14 cellular contexts compared by ENCODE assay signal in genomic region chr1:246795906-246796694, GRCh38.
"Had no signal": no experiment of that assay in that cellular context is flagged by ENCODE, and none has a peak within 500 bp of the region (broad histone marks: within the 10 kb centered on the region; RNA-seq: fewer than 3 reads in every experiment).

No MANE protein-coding gene starts in this region.

- H3K27me3 ChIP-seq: cardiac muscle cell, colonic mucosa, suprapubic skin had no signal

- H3K36me3 Mint-ChIP-seq: type B pancreatic cell had no signal

- ATAC-seq: activated CD4-positive, alpha-beta T cell treated with anti-CD3 and anti-CD28 coated beads for 36 hours; activated CD8-positive, alpha-beta T cell treated with anti-CD3 and anti-CD28 coated beads for 36 hours had no signal

- H3K4me1 Mint-ChIP-seq: activated CD4-positive, alpha-beta T cell treated with anti-CD3 and anti-CD28 coated beads for 36 hours had no signal

- H3K27ac ChIP-seq: cardiac muscle cell, colonic mucosa, suprapubic skin had no signal

- H3K4me1 ChIP-seq: colonic mucosa had no signal

- H3K4me3 Mint-ChIP-seq: activated CD4-positive, alpha-beta T cell treated with anti-CD3 and anti-CD28 coated beads for 36 hours; activated CD8-positive, alpha-beta T cell treated with anti-CD3 and anti-CD28 coated beads for 36 hours; type B pancreatic cell had no signal

- H3K9me3 ChIP-seq: colonic mucosa, suprapubic skin had no signal

- H3K36me3 ChIP-seq: cardiac muscle cell, colonic mucosa, suprapubic skin had no signal

- H3K27me3 Mint-ChIP-seq: activated CD4-positive, alpha-beta T cell treated with anti-CD3 and anti-CD28 coated beads for 36 hours; activated CD8-positive, alpha-beta T cell treated with anti-CD3 and anti-CD28 coated beads for 36 hours had no signal

- H3K9me3 Mint-ChIP-seq: activated CD8-positive, alpha-beta T cell treated with anti-CD3 and anti-CD28 coated beads for 36 hours; type B pancreatic cell had no signal

- H3K27ac Mint-ChIP-seq: activated CD4-positive, alpha-beta T cell treated with anti-CD3 and anti-CD28 coated beads for 36 hours; activated CD8-positive, alpha-beta T cell treated with anti-CD3 and anti-CD28 coated beads for 36 hours; type B pancreatic cell had no signal

- FAIRE-seq: astrocyte, frontal cortex had no signal

- DNase-seq: activated CD4-positive, alpha-beta T cell treated with anti-CD3 and anti-CD28 coated beads for 36 hours; activated CD8-positive, alpha-beta memory T cell treated with anti-CD3 and anti-CD28 coated beads, Interleukin-2, amount 50 U/mL, for 4 hours; activated CD8-positive, alpha-beta T cell treated with anti-CD3 and anti-CD28 coated beads for 36 hours; activated naive CD4-positive, alpha-beta T cell treated with Interleukin-2 at 50 U/mL for 16 hours; colonic mucosa; effector CD4-positive, alpha-beta T cell; stimulated activated CD4-positive, alpha-beta T cell treated with anti-CD3 and anti-CD28 coated beads, Interleukin-2, amount 100 ng/mL, for 48 hours; stimulated activated naive CD4-positive, alpha-beta T cell treated with Interleukin-2 at 50 U/mL for 16 hours; T1000 had no signal

- H3K4me3 ChIP-seq: cardiac muscle cell, colonic mucosa, suprapubic skin had no signal
